Comparison of ENCODE assay signal across 1 cellular context in the genomic region with DNA sequence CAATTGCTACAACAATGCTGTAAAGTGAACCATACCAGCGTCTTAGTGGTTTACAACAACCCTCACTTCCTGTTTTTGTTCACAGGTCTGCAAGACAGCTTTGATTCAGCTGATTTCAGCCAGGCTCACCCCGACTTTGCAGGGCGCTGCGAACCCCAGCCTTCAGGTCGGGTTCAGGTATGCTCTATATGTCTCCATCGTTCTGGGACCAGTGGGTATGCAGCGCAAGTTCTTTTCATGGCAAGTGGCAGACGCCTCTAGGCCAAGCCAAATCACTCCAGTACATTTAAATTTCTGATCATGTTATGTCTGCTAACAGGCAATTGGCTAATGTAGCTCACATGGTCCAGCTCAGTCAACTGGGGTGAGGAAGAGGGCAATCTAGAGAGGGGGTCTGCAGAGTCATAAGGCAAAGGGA.
TF ChIP-seq lines count a peak whose summit lies in the region.

No MANE protein-coding gene starts in this region.

TF ChIP-seq in HepG2, 621 proteins besides CTCF, POLR2A, EP300 and RAD21 (continued from another document):
- no peak for TF ChIP-seq AFF4 (CRISPR knock-in tag; IDR thresholded peaks at IDR 0.05)
- no peak for TF ChIP-seq NRL (CRISPR knock-in tag; IDR thresholded peaks at IDR 0.05; ENCODE audit: borderline replicate concordance)
- TF ChIP-seq ATF7 (IDR thresholded peaks at IDR 0.05), result no peak
- TF ChIP-seq ATF7 (CRISPR knock-in tag; IDR thresholded peaks at IDR 0.05), result no peak
- no peak for TF ChIP-seq ZSCAN25 (CRISPR knock-in tag; IDR thresholded peaks at IDR 0.05)
- no peak for TF ChIP-seq ZNF335 (CRISPR knock-in tag; IDR thresholded peaks at IDR 0.05)
- TF ChIP-seq THAP7 (CRISPR knock-in tag; IDR thresholded peaks at IDR 0.05), result no peak
- no peak for TF ChIP-seq ZHX2 (IDR thresholded peaks at IDR 0.05; ENCODE audit: low read depth)
- TF ChIP-seq ZHX2 (CRISPR knock-in tag; IDR thresholded peaks at IDR 0.05; ENCODE audit: borderline replicate concordance), result no peak
- no peak for TF ChIP-seq GPBP1L1 (CRISPR knock-in tag; IDR thresholded peaks at IDR 0.05)
- TF ChIP-seq KAT8 (CRISPR knock-in tag; IDR thresholded peaks at IDR 0.05), result no peak
- TF ChIP-seq SPEN (CRISPR knock-in tag; IDR thresholded peaks at IDR 0.05; ENCODE audit: low read depth), result no peak
- no peak for TF ChIP-seq ZNF746 (CRISPR knock-in tag; IDR thresholded peaks at IDR 0.05)
- TF ChIP-seq CEBPB (IDR thresholded peaks at IDR 0.05; ENCODE audit: borderline replicate concordance, low read depth, low read length), result no peak
- TF ChIP-seq ZKSCAN8 (CRISPR knock-in tag; IDR thresholded peaks at IDR 0.05; ENCODE audit: borderline replicate concordance), result no peak
- no peak for TF ChIP-seq KDM5B (CRISPR knock-in tag; IDR thresholded peaks at IDR 0.05; ENCODE audit: borderline replicate concordance)
TF ChIP-seq in HepG2: peak in this region for 0.
